Comparison of ENCODE assay signal across 1 cellular context in the genomic region with DNA sequence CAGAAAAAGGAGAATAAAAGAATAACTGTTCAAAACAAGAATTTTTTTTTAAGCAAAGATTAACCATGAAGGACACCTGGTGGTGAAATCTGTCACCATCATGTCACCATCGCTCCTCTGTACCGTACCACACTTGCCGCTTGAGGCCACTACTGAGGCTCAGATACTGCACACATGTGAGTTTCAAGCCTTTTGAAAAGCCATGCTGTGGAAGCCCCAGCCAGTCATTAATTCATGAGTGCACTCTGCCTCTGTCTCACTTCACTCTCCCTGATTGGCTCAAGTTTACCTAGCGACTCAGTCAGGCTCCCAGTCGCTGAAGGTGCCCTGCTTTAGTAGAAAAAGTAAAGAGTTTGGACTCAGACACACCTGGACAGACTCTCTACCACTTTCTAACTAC.
TF ChIP-seq lines count a peak whose summit lies in the region.

No MANE protein-coding gene starts in this region.

TF ChIP-seq in GM12878, 131 proteins besides CTCF, POLR2A, EP300 and RAD21 (continued from another document):
- peak; percentile 67 for TF ChIP-seq MXI1 (IDR thresholded peaks at IDR 0.05; ENCODE audit: low read depth, low read length)
- TF ChIP-seq SMC3 (IDR thresholded peaks at IDR 0.05; ENCODE audit: borderline replicate concordance, low read length): peak; percentile 99
- TF ChIP-seq ZNF217 (IDR thresholded peaks at IDR 0.05): no peak
- TF ChIP-seq CREB1 (IDR thresholded peaks at IDR 0.05; ENCODE audit: low read depth): peak; percentile 50; the same call in 1 of the 2 replicates
- TF ChIP-seq ZNF24 (IDR thresholded peaks at IDR 0.05): peak; percentile 96
- 0 out of 2 replicates have a peak, but pooled peaks have one; percentile 34 for TF ChIP-seq MLLT1 (IDR thresholded peaks at IDR 0.05)
- no peak for TF ChIP-seq BMI1 (IDR thresholded peaks at IDR 0.05; ENCODE audit: borderline replicate concordance)
- TF ChIP-seq BHLHE40 (IDR thresholded peaks at IDR 0.05; ENCODE audit: borderline replicate concordance in 1 of 2, low read depth in 2 of 2, low read length in 1 of 2): peak; percentile 13 to 38; a peak in 1 of 4 replicates
- TF ChIP-seq WRNIP1 (IDR thresholded peaks at IDR 0.05; ENCODE audit: borderline replicate concordance, low read depth, low read length): peak; percentile 95; the same call in 1 of the 2 replicates
- no peak for TF ChIP-seq RAD51 (IDR thresholded peaks at IDR 0.05)
- no peak for TF ChIP-seq BRCA1 (IDR thresholded peaks at IDR 0.05; ENCODE audit: low read depth, low read length)
- peak; percentile 59; the same call in 1 of the 2 replicates for TF ChIP-seq RFX5 (IDR thresholded peaks at IDR 0.05; ENCODE audit: low read depth, low read length)
- no peak; the same call in 1 of the 2 replicates for TF ChIP-seq NRF1 (conservative IDR thresholded peaks at IDR 0.05; ENCODE audit: low read depth, low read length)
- TF ChIP-seq, protein P1, sequence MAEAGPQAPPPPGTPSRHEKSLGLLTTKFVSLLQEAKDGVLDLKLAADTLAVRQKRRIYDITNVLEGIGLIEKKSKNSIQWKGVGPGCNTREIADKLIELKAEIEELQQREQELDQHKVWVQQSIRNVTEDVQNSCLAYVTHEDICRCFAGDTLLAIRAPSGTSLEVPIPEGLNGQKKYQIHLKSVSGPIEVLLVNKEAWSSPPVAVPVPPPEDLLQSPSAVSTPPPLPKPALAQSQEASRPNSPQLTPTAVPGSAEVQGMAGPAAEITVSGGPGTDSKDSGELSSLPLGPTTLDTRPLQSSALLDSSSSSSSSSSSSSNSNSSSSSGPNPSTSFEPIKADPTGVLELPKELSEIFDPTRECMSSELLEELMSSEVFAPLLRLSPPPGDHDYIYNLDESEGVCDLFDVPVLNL (IDR thresholded peaks at IDR 0.05; ENCODE audit: low read depth, low read length): peak; percentile 28; the same call in 1 of the 2 replicates
- no peak for TF ChIP-seq IKZF2 (IDR thresholded peaks at IDR 0.05)
- TF ChIP-seq FOS (IDR thresholded peaks at IDR 0.05; ENCODE audit: borderline replicate concordance, extremely low read depth, insufficient read length): no peak
- TF ChIP-seq NBN (IDR thresholded peaks at IDR 0.05): peak; percentile 59; the same call in 1 of the 2 replicates
TF ChIP-seq in GM12878: peak in this region for 25.
